ENCODE assay signal across 8 cellular contexts in genomic region chr9:128818099-128818838, GRCh38. TPM values are rescaled to one million over a fixed set of nuclear protein-coding genes. Genes with fewer than 3 reads are reported as not detected.
DNase-seq lines count a peak whose midpoint lies in the region; ATAC-seq and TF ChIP-seq lines count a peak whose summit lies in the region.

TSS of gene ENDOG (plus strand) at chr9:128818500. CDS start at chr9:128818685, 185 bp downstream.

- H3K4me1 Mint-ChIP-seq in WTC11, result peaks cover 3% of the 10 kb centered on the region

- H3K27ac ChIP-seq in smooth muscle cell (ENCODE audit: low read depth), result no peak within 1 kb of the TSS

- H3K4me1 ChIP-seq in smooth muscle cell (ENCODE audit: low read depth), result peaks cover 3% of the 10 kb centered on the region

- no peaks in the 10 kb centered on the region for H3K36me3 ChIP-seq in smooth muscle cell (ENCODE audit: low read depth)

- no peaks in the 10 kb centered on the region for H3K79me2 ChIP-seq in smooth muscle cell (ENCODE audit: low read depth)

- H2AFZ ChIP-seq in smooth muscle cell (ENCODE audit: low read depth), result peak within 1 kb of the TSS; percentile 69

- CTCF ChIA-PET in WTC11 (lab: Charles Lee), result interaction anchor here (0.5 to 3.3 kb wide), 49 partner anchors 8 to 380 kb away, joined by 3 to 40 read pairs (median 5); partner anchors contain the start of genes DOLPP1, DYNC2I2, KYAT1 and MIGA2

- no peaks in the 10 kb centered on the region for H3K9me3 ChIP-seq in smooth muscle cell (replicated peaks; ENCODE audit: low read depth)

- H3K27ac Mint-ChIP-seq in WTC11, result peak within 1 kb of the TSS; percentile 80; the same call in 1 of the 2 replicates

- H4K20me1 ChIP-seq in smooth muscle cell (ENCODE audit: low read depth), result no peaks in the 10 kb centered on the region

- H3K27me3 ChIP-seq in smooth muscle cell (ENCODE audit: low read depth), result no peaks in the 10 kb centered on the region

- 2% methylated on average over 42 of the region's 70 CpGs for WGBS in smooth muscle cell (ENCODE audit: low lambda C conversion rate)

- peak within 1 kb of the TSS; percentile 31 for H3K9ac ChIP-seq in smooth muscle cell (ENCODE audit: low read depth)

- H3F3A ChIP-seq in smooth muscle cell (ENCODE audit: low read depth), result no peaks in the 10 kb centered on the region

- H3K9me3 Mint-ChIP-seq in WTC11, result no peaks in the 10 kb centered on the region

- H3K4me3 ChIP-seq in AG09309 (ENCODE audit: control insufficient read depth, low read depth, low read length) (peak within 1 kb of the TSS; percentile 63), cardiac fibroblast (replicated peaks in 1 of 2; ENCODE audit: low read depth in 2 of 2, low read length in 2 of 2) (peak within 1 kb of the TSS; percentile 63 to 71), smooth muscle cell (peak within 1 kb of the TSS; percentile 72)

- POLR2A ChIA-PET in WTC11 (lab: Charles Lee), result interaction anchor here (0.7 to 2.8 kb wide), 16 partner anchors 8 to 263 kb away, joined by 3 to 26 read pairs (median 3); partner anchors contain the start of genes DOLPP1, KYAT1, LRRC8A and PKN3

- H3K36me3 Mint-ChIP-seq in WTC11, result peaks cover 16% of the 10 kb centered on the region

- ATAC-seq in GM18907 (IDR thresholded peaks at IDR 0.05; ENCODE audit: unreplicated experiment), result peak; percentile 78
- peak; percentile 92 for ATAC-seq in HG03175 (IDR thresholded peaks at IDR 0.05; ENCODE audit: unreplicated experiment)
- peak; percentile 86 for ATAC-seq in WTC11

- DNase-seq in AG09309 (ENCODE audit: low read depth), result peak; percentile 82
- DNase-seq in NCI-H226, result peak; percentile 87
- DNase-seq in WTC11 (ENCODE audit: low spot score), result peak; percentile 99
- peak; percentile 97 for DNase-seq in cardiac fibroblast (ENCODE audit: low read depth in 2 of 2)
- DNase-seq in iPS-NIHi7 (ENCODE audit: extremely low spot score), result peak; percentile 100
- peak; percentile 93 for DNase-seq in smooth muscle cell (lab: John Stamatoyannopoulos, UW; ENCODE audit: unreplicated experiment)

- H3K27me3 Mint-ChIP-seq in WTC11 (ENCODE audit: low read depth), result no peaks in the 10 kb centered on the region

- peak within 1 kb of the TSS; percentile 71 for H3K4me3 Mint-ChIP-seq in WTC11

- peak within 1 kb of the TSS; percentile 93 for H3K4me2 ChIP-seq in smooth muscle cell

- TF ChIP-seq CTCF in AG09309 (IDR thresholded peaks at IDR 0.05; ENCODE audit: control insufficient read depth, insufficient read depth, low read depth, low read length, missing control alignments) (peak; percentile 96), WTC11 (IDR thresholded peaks at IDR 0.05) (peak; percentile 53; the same call in 1 of the 2 replicates), cardiac fibroblast (IDR thresholded peaks at IDR 0.05; ENCODE audit: low read depth, low read length) (peak; percentile 99), smooth muscle cell (IDR thresholded peaks at IDR 0.05; ENCODE audit: borderline replicate concordance, insufficient read depth, poor library complexity, severe bottlenecking) (peak; percentile 92)

TF ChIP-seq in WTC11, 78 proteins besides CTCF, POLR2A, EP300 and RAD21:
- TF ChIP-seq NFYB (CRISPR knock-in tag; conservative IDR thresholded peaks at IDR 0.05; ENCODE audit: low read depth), result peak; percentile 64
- TF ChIP-seq NFE2L1 (CRISPR knock-in tag; IDR thresholded peaks at IDR 0.05), result peak; percentile 77; the same call in 1 of the 2 replicates
- TF ChIP-seq RORB (CRISPR knock-in tag; IDR thresholded peaks at IDR 0.05), result no peak
- TF ChIP-seq MYBL2 (CRISPR knock-in tag; IDR thresholded peaks at IDR 0.05), result peak; percentile 75
- peak; percentile 56; the same call in 1 of the 2 replicates for TF ChIP-seq MAX (CRISPR knock-in tag; IDR thresholded peaks at IDR 0.05)
- 0 out of 2 replicates have a peak, but pooled peaks have one; percentile 53 for TF ChIP-seq TEAD1 (CRISPR knock-in tag; IDR thresholded peaks at IDR 0.05)
- TF ChIP-seq CREM (CRISPR knock-in tag; IDR thresholded peaks at IDR 0.05), result peak; percentile 58
- TF ChIP-seq, protein P1, sequence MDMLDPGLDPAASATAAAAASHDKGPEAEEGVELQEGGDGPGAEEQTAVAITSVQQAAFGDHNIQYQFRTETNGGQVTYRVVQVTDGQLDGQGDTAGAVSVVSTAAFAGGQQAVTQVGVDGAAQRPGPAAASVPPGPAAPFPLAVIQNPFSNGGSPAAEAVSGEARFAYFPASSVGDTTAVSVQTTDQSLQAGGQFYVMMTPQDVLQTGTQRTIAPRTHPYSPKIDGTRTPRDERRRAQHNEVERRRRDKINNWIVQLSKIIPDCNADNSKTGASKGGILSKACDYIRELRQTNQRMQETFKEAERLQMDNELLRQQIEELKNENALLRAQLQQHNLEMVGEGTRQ (CRISPR knock-in tag; IDR thresholded peaks at IDR 0.05), result no peak
- TF ChIP-seq ZNF138 (CRISPR knock-in tag; conservative IDR thresholded peaks at IDR 0.05), result 0 out of 2 replicates have a peak, but pooled peaks have one; percentile 12
- TF ChIP-seq, protein P2, sequence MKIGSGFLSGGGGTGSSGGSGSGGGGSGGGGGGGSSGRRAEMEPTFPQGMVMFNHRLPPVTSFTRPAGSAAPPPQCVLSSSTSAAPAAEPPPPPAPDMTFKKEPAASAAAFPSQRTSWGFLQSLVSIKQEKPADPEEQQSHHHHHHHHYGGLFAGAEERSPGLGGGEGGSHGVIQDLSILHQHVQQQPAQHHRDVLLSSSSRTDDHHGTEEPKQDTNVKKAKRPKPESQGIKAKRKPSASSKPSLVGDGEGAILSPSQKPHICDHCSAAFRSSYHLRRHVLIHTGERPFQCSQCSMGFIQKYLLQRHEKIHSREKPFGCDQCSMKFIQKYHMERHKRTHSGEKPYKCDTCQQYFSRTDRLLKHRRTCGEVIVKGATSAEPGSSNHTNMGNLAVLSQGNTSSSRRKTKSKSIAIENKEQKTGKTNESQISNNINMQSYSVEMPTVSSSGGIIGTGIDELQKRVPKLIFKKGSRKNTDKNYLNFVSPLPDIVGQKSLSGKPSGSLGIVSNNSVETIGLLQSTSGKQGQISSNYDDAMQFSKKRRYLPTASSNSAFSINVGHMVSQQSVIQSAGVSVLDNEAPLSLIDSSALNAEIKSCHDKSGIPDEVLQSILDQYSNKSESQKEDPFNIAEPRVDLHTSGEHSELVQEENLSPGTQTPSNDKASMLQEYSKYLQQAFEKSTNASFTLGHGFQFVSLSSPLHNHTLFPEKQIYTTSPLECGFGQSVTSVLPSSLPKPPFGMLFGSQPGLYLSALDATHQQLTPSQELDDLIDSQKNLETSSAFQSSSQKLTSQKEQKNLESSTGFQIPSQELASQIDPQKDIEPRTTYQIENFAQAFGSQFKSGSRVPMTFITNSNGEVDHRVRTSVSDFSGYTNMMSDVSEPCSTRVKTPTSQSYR (CRISPR knock-in tag; IDR thresholded peaks at IDR 0.05), result 0 out of 2 replicates have a peak, but pooled peaks have one; percentile 47
- TF ChIP-seq CBFB (CRISPR knock-in tag; IDR thresholded peaks at IDR 0.05; ENCODE audit: low read depth), result peak; percentile 75; the same call in 1 of the 2 replicates
- TF ChIP-seq ZNF263 (CRISPR knock-in tag; IDR thresholded peaks at IDR 0.05; ENCODE audit: low read depth), result 0 out of 2 replicates have a peak, but pooled peaks have one; percentile 3
- no peak for TF ChIP-seq SOX15 (CRISPR knock-in tag; IDR thresholded peaks at IDR 0.05)
- TF ChIP-seq SP1 (CRISPR knock-in tag; conservative IDR thresholded peaks at IDR 0.05), result peak; percentile 67; the same call in 1 of the 2 replicates

RNA-seq across cellular contexts. Expression of gene ENDOG, which starts in this region (rescaled TPM):
- total RNA-seq in WTC11 (2021) (25.8 to 28.7 TPM (median 25.8 TPM) in 3 replicates), smooth muscle cell (10.8 and 18.4 TPM in 2 replicates)
- polyA plus RNA-seq in smooth muscle cell, result 30.5 and 35.1 TPM in 2 replicates
